8 cellular contexts compared by ENCODE assay signal in the genomic region with DNA sequence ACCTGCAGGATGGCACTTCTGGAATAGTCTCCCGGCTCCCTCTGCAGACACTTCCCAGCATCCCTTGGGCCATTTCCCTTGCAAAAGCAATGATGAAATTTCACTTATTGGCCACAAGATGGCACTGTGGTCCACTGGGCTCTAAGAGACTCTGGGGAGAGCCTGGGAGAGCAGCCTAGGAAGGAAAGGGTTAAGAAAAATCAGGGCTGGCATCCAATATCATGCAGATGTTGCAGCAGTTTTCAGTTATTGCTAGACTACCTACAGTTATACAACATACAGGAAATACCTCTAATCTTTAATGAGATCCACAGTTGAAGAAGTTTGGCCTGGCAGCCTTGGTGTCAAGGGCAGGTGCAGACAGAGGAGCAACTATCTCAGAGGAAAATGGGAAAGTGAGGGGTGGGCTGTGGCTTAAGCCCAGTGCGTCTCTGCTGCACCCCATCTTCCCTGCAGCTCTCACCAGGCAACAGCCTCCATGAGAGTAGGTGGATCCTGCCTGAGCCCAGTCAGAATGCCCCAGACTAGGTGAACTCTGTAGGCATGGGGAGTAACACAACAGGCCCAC.
A peak's percentile ranks its signal among the peaks of the same experiment; 100 is the strongest.
DNase-seq lines count a peak whose midpoint lies in the region; ATAC-seq and TF ChIP-seq lines count a peak whose summit lies in the region.

No MANE protein-coding gene starts in this region.

- H3K27ac ChIP-seq in hepatocyte: no peak overlapping the region
- H3K27ac ChIP-seq in uterus: no peak overlapping the region

- TF ChIP-seq CTCF in hepatocyte (IDR thresholded peaks at IDR 0.05; ENCODE audit: poor library complexity) (peak; percentile 79), uterus (IDR thresholded peaks at IDR 0.05) (peak in 1 of 4 experiments; percentile 23)

- no peak for TF ChIP-seq POLR2A in uterus (IDR thresholded peaks at IDR 0.05)

- no peaks in the 10 kb centered on the region for H3K9me3 ChIP-seq in hepatocyte (ENCODE audit: low read depth)
- H3K9me3 ChIP-seq in uterus: no peaks in the 10 kb centered on the region

- peak overlapping the region; percentile 48 for H2AFZ ChIP-seq in hepatocyte

- H3K79me2 ChIP-seq in hepatocyte: no peaks in the 10 kb centered on the region

- H3K9me2 ChIP-seq in hepatocyte (replicated peaks; ENCODE audit: insufficient read depth): no peaks in the 10 kb centered on the region

- H3K27me3 ChIP-seq in hepatocyte (no peaks in the 10 kb centered on the region), uterus (no peaks in the 10 kb centered on the region)

- no peaks in the 10 kb centered on the region for H3K9me3 Mint-ChIP-seq in activated naive CD4-positive, alpha-beta T cell treated with anti-CD3 and anti-CD28 coated beads, Interleukin-2, amount 50 U/mL, for 72 hours

- H3K4me1 ChIP-seq in hepatocyte (ENCODE audit: insufficient read depth) (no peaks in the 10 kb centered on the region), uterus (no peaks in the 10 kb centered on the region)

- no peaks in the 10 kb centered on the region for H3K36me3 ChIP-seq in hepatocyte (replicated peaks; ENCODE audit: insufficient read depth, low read depth)
- no peaks in the 10 kb centered on the region for H3K36me3 ChIP-seq in uterus

- H3K4me3 ChIP-seq in hepatocyte (no peak overlapping the region), uterus (no peak overlapping the region)

- WGBS in hepatocyte (ENCODE audit: low lambda C conversion rate, missing lambda C conversion rate): 14% methylated on average over 2 of the region's 2 CpGs

- intact Hi-C loops in uterus (cut with DNase I; ENCODE audit: low total_unique reads): no loop called here

- H3K36me3 Mint-ChIP-seq in activated naive CD4-positive, alpha-beta T cell treated with anti-CD3 and anti-CD28 coated beads, Interleukin-2, amount 50 U/mL, for 72 hours: peaks cover 0 to 5% of the 10 kb centered on the region in 2 donors

- no peaks in the 10 kb centered on the region for H4K20me1 ChIP-seq in hepatocyte (ENCODE audit: insufficient read depth, poor library complexity, severe bottlenecking)

- peak overlapping the region; percentile 62 for H3K4me2 ChIP-seq in hepatocyte

- DNase-seq in DMS153 treated with DMSO at 0.1 percent for 48 hours (lab: John Stamatoyannopoulos, UW; ENCODE audit: unreplicated experiment) (peak; percentile 10), NCI-H345 (lab: John Stamatoyannopoulos, UW) (peak; percentile 60), hepatocyte (ENCODE audit: low spot score) (peak; percentile 77), smooth muscle cell of the brain vasculature (ENCODE audit: low read depth, low spot score) (peak; percentile 62), uterus (no peak)
- peak in 1 of 2 donors; percentile 35 for DNase-seq in activated naive CD4-positive, alpha-beta T cell treated with anti-CD3 and anti-CD28 coated beads, Interleukin-2, amount 50 U/mL, for 72 hours (ENCODE audit: low spot score in 2 of 2)

- ATAC-seq in GM19043 (IDR thresholded peaks at IDR 0.05; ENCODE audit: low read depth, unreplicated experiment): peak; percentile 89
- ATAC-seq in HG03108 (IDR thresholded peaks at IDR 0.05; ENCODE audit: unreplicated experiment): peak; percentile 83
- ATAC-seq in activated naive CD4-positive, alpha-beta T cell treated with anti-CD3 and anti-CD28 coated beads, Interleukin-2, amount 50 U/mL, for 72 hours: peak; percentile 70 to 75

- no peak overlapping the region for H3K27ac Mint-ChIP-seq in activated naive CD4-positive, alpha-beta T cell treated with anti-CD3 and anti-CD28 coated beads, Interleukin-2, amount 50 U/mL, for 72 hours

Comparison
In these comparisons a context has a peak if more than half of its experiments do, and no peak if none do; other contexts are left out.
1. DNase-seq: peak in DMS153 treated with DMSO at 0.1 percent for 48 hours (single experiment), NCI-H345 (single experiment), hepatocyte (single experiment) and smooth muscle cell of the brain vasculature (single experiment); none in uterus (0 of 2).
2. Peak in every context shown above with its lines, with median percentiles within 50 percentile points of each other: ATAC-seq.